In the genomic region with DNA sequence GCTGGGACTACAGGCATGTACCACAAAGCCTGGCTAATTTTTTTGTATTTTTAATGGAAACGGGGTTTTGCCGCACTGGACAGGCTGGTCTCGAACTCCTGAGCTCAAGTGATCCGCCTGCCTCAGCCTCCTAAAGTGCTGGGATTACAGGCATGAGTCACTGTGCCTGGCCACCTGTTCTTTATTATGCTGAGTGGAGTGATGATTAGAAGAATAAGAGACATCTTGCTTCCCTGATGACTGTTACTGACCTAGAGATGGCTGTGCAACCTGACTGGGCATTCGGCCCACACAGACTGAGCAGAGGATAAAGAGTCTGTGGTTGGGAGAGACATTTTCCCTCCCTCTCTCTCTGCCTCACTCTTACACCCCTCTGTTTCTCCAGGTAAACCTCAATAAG, we compare ENCODE assay signal across 23 cellular contexts. TPM values are rescaled to one million over a fixed set of nuclear protein-coding genes. Genes with fewer than 3 reads are reported as not detected.
DNase-seq lines count a peak whose midpoint lies in the region; ATAC-seq and TF ChIP-seq lines count a peak whose summit lies in the region.
"Had no signal": no experiment of that assay in that cellular context is flagged by ENCODE, and none has a peak within 500 bp of the region (broad histone marks: within the 10 kb centered on the region; RNA-seq: fewer than 3 reads in every experiment).

No MANE protein-coding gene starts in this region.

- H3K4me1 Mint-ChIP-seq in GM23338 (peaks cover 28% of the 10 kb centered on the region), nephron (peaks cover 3% of the 10 kb centered on the region)

- H2AFZ ChIP-seq in GM23338 (no peak overlapping the region), MM.1S (ENCODE audit: low read length) (0 out of 2 replicates have a peak overlapping the region, but pooled peaks have one; percentile 29)

- H3K4me2 ChIP-seq in GM23338 (no peak overlapping the region), MM.1S (ENCODE audit: low read depth, low read length) (no peak overlapping the region)
- H3K4me2 ChIP-seq: BLaER1 had no signal

- H3K9ac ChIP-seq in MM.1S (ENCODE audit: low read length), result no peak overlapping the region
- H3K9ac ChIP-seq: BLaER1 had no signal

- ATAC-seq in GM23338, result peak; percentile 29
- ATAC-seq in GM21515 (IDR thresholded peaks at IDR 0.05; ENCODE audit: unreplicated experiment), result no peak
- no peak for ATAC-seq in HG02588 (IDR thresholded peaks at IDR 0.05; ENCODE audit: unreplicated experiment)
- ATAC-seq: activated CD4-positive, alpha-beta T cell treated with anti-CD3 and anti-CD28 coated beads for 36 hours; stimulated activated memory B cell treated with anti-CD40 and anti-IgM and Interleukin-4, amounts not matched to agents 10 μg/mL and 1 μg/mL and 100 μg/mL, for 72 hours had no signal

- H4K20me1 ChIP-seq in GM23338 (replicated peaks; ENCODE audit: insufficient read depth) (no peaks in the 10 kb centered on the region; the same call in 1 of the 2 replicates), MM.1S (ENCODE audit: insufficient read depth, low read length) (no peaks in the 10 kb centered on the region)
- H4K20me1 ChIP-seq: BLaER1 had no signal

- H3K79me2 ChIP-seq in GM23338 (replicated peaks; ENCODE audit: insufficient read depth), result no peaks in the 10 kb centered on the region
- H3K79me2 ChIP-seq in MM.1S (ENCODE audit: low read length), result no peaks in the 10 kb centered on the region

- H3K4me1 ChIP-seq in GM23338 (ENCODE audit: insufficient read depth) (0 out of 2 replicates have a peak, but pooled peaks cover 9% of the 10 kb centered on the region), MM.1S (ENCODE audit: low read length) (peaks cover 39% of the 10 kb centered on the region)
- H3K4me1 ChIP-seq: prostate gland had no signal

- H3K27me3 Mint-ChIP-seq in GM23338 (ENCODE audit: insufficient read depth, low read depth, poor library complexity) (no peaks in the 10 kb centered on the region), nephron (ENCODE audit: low read depth) (peaks cover 13% of the 10 kb centered on the region)
- H3K27me3 Mint-ChIP-seq: activated CD4-positive, alpha-beta T cell treated with anti-CD3 and anti-CD28 coated beads for 36 hours; dendritic cell treated with granulocyte-macrophage colony-stimulating factor and Interleukin-4, amounts not matched to agents 40 ng/mL and 50 ng/mL, for 4 days; naive B cell; stimulated activated memory B cell treated with anti-CD40 and anti-IgM and Interleukin-4, amounts not matched to agents 10 μg/mL and 1 μg/mL and 100 μg/mL, for 72 hours had no signal

- H3K27ac Mint-ChIP-seq in GM23338 (no peak overlapping the region), nephron (peak overlapping the region in 2 of 3 experiments; percentile 31 to 51)
- H3K27ac Mint-ChIP-seq: activated CD4-positive, alpha-beta T cell treated with anti-CD3 and anti-CD28 coated beads for 36 hours; dendritic cell treated with granulocyte-macrophage colony-stimulating factor and Interleukin-4, amounts not matched to agents 40 ng/mL and 50 ng/mL, for 4 days; stimulated activated memory B cell treated with anti-CD40 and anti-IgM and Interleukin-4, amounts not matched to agents 10 μg/mL and 1 μg/mL and 100 μg/mL, for 72 hours had no signal

- no peaks in the 10 kb centered on the region for H3K36me3 ChIP-seq in GM23338 (ENCODE audit: insufficient read depth)
- no peaks in the 10 kb centered on the region for H3K36me3 ChIP-seq in MM.1S (replicated peaks; ENCODE audit: insufficient read depth, low read length)
- H3K36me3 ChIP-seq: BLaER1, prostate gland, spleen, transverse colon had no signal

- H3K9me3 Mint-ChIP-seq in GM23338, result no peaks in the 10 kb centered on the region
- H3K9me3 Mint-ChIP-seq in nephron, result no peaks in the 10 kb centered on the region
- H3K9me3 Mint-ChIP-seq: dendritic cell treated with granulocyte-macrophage colony-stimulating factor and Interleukin-4, amounts not matched to agents 40 ng/mL and 50 ng/mL, for 4 days; naive B cell; stimulated activated memory B cell treated with anti-CD40 and anti-IgM and Interleukin-4, amounts not matched to agents 10 μg/mL and 1 μg/mL and 100 μg/mL, for 72 hours had no signal

- H3K9me3 ChIP-seq in MM.1S (replicated peaks; ENCODE audit: insufficient read depth, low read length), result no peaks in the 10 kb centered on the region
- H3K9me3 ChIP-seq: prostate gland, spleen, transverse colon had no signal

- H3K27me3 ChIP-seq in GM23338 (ENCODE audit: insufficient read depth) (no peaks in the 10 kb centered on the region), MM.1S (replicated peaks; ENCODE audit: insufficient read depth, low read length) (no peaks in the 10 kb centered on the region)
- H3K27me3 ChIP-seq: BLaER1, spleen, transverse colon had no signal

- no peak overlapping the region for H3K4me3 Mint-ChIP-seq in GM23338
- H3K4me3 Mint-ChIP-seq in nephron, result no peak overlapping the region
- H3K4me3 Mint-ChIP-seq: activated CD4-positive, alpha-beta T cell treated with anti-CD3 and anti-CD28 coated beads for 36 hours; dendritic cell treated with granulocyte-macrophage colony-stimulating factor and Interleukin-4, amounts not matched to agents 40 ng/mL and 50 ng/mL, for 4 days; stimulated activated memory B cell treated with anti-CD40 and anti-IgM and Interleukin-4, amounts not matched to agents 10 μg/mL and 1 μg/mL and 100 μg/mL, for 72 hours had no signal

- TF ChIP-seq CTCF in GM23338 (conservative IDR thresholded peaks at IDR 0.05; ENCODE audit: low read depth in 2 of 2), result no peak
- TF ChIP-seq CTCF in MM.1S (IDR thresholded peaks at IDR 0.05; ENCODE audit: low read length), result no peak
- TF ChIP-seq CTCF in epithelial cell of esophagus (IDR thresholded peaks at IDR 0.05; ENCODE audit: insufficient read depth, low read depth, low read length, missing control alignments), result no peak
- TF ChIP-seq CTCF in nephron (IDR thresholded peaks at IDR 0.05; ENCODE audit: unreplicated experiment in 3 of 3), result no peak

- H3K36me3 Mint-ChIP-seq in GM23338 (ENCODE audit: low read depth), result no peaks in the 10 kb centered on the region
- no peaks in the 10 kb centered on the region for H3K36me3 Mint-ChIP-seq in nephron (ENCODE audit: low read depth)
- H3K36me3 Mint-ChIP-seq: naive B cell; stimulated activated memory B cell treated with anti-CD40 and anti-IgM and Interleukin-4, amounts not matched to agents 10 μg/mL and 1 μg/mL and 100 μg/mL, for 72 hours had no signal

- H3K4me3 ChIP-seq in GM23338 (no peak overlapping the region), MM.1S (ENCODE audit: low read length) (no peak overlapping the region), epithelial cell of esophagus (ENCODE audit: low read length) (no peak overlapping the region)
- H3K4me3 ChIP-seq: BLaER1, prostate gland, spleen, transverse colon had no signal

- H3K27ac ChIP-seq in GM23338 (ENCODE audit: low read depth) (no peak overlapping the region), MM.1S (ENCODE audit: low read length) (no peak overlapping the region)
- H3K27ac ChIP-seq: BLaER1, prostate gland, spleen, transverse colon had no signal

- H3K9me2 ChIP-seq in GM23338 (ENCODE audit: insufficient read depth) (no peaks in the 10 kb centered on the region), MM.1S (replicated peaks; ENCODE audit: insufficient read depth, low read length) (no peaks in the 10 kb centered on the region)

- no peaks in the 10 kb centered on the region for H3F3A ChIP-seq in GM23338 (replicated peaks; ENCODE audit: low read depth)
- H3F3A ChIP-seq in MM.1S (ENCODE audit: insufficient read depth, low read length), result peaks cover 5% of the 10 kb centered on the region; the same call in 1 of the 2 replicates

- DNase-seq in GM23338 (ENCODE audit: low spot score) (no peak), MM.1S (no peak), epithelial cell of esophagus (ENCODE audit: low read depth) (peak; percentile 32), dedifferentiated amniotic fluid mesenchymal stem cell (ENCODE audit: extremely low spot score) (no peak)
- no peak for DNase-seq in central memory CD4-positive, alpha-beta T cell
- DNase-seq: activated CD4-positive, alpha-beta T cell treated with anti-CD3 and anti-CD28 coated beads for 36 hours; activated CD8-positive, alpha-beta memory T cell treated with anti-CD3 and anti-CD28 coated beads, Interleukin-2, amount 50 U/mL, for 4 hours; DMS79 treated with DMSO at 0.1 percent for 48 hours; Karpas-422; naive B cell; NCI-H187; NCI-H446; spleen; transverse colon had no signal

TF ChIP-seq in GM23338, 12 proteins besides CTCF, POLR2A, EP300 and RAD21:
- no peak for TF ChIP-seq CREB1 (CRISPR knock-in tag; IDR thresholded peaks at IDR 0.05; ENCODE audit: low read depth)
- TF ChIP-seq ZNF331 (CRISPR knock-in tag; IDR thresholded peaks at IDR 0.05; ENCODE audit: low read depth), result no peak

RNA-seq across cellular contexts. Expression of a gene that starts 56.7 kb away (rescaled TPM):
- total RNA-seq in GM23338 (2014; rRNA removed; shearing (Covaris generic)), result 0.73 TPM in 1 of 2 replicates, not detected in the other
- polyA plus RNA-seq in GM23338 (2016; fragmentation: Nextera tagmentation; extraction: Ambion mirVana), result 4.3 and 6.4 TPM in 2 replicates
- total RNA-seq: epithelial cell of proximal tubule, lower leg skin had no signal
